In genomic region chr4:155659168-155659567, GRCh38 we compare ENCODE assay signal across 1 cellular context.
TF ChIP-seq lines count a peak whose summit lies in the region.

No MANE protein-coding gene starts in this region.

TF ChIP-seq in GM12878, 131 proteins besides CTCF, POLR2A, EP300 and RAD21:
- TF ChIP-seq STAT1 (conservative IDR thresholded peaks at IDR 0.05) (no peak), IKZF1 (conservative IDR thresholded peaks at IDR 0.05) (peak; percentile 45; the same call in 1 of the 2 replicates), HDAC2 (IDR thresholded peaks at IDR 0.05) (no peak), CBFB (IDR thresholded peaks at IDR 0.05; ENCODE audit: low read depth) (no peak), JUND (IDR thresholded peaks at IDR 0.05; ENCODE audit: low read depth, low read length) (no peak), ESRRA (IDR thresholded peaks at IDR 0.05; ENCODE audit: low read length) (no peak), POLR2AphosphoS5 (IDR thresholded peaks at IDR 0.05; ENCODE audit: low read length) (no peak), MEF2B (IDR thresholded peaks at IDR 0.05; ENCODE audit: partially characterized antibody, poor library complexity, severe bottlenecking) (no peak), RELB (IDR thresholded peaks at IDR 0.05; ENCODE audit: low read depth) (peak; percentile 18; the same call in 1 of the 2 replicates), IKZF2 (IDR thresholded peaks at IDR 0.05) (no peak; a peak in 1 of 4 replicates), TCF7 (IDR thresholded peaks at IDR 0.05; ENCODE audit: borderline replicate concordance) (no peak), SUPT20H (IDR thresholded peaks at IDR 0.05; ENCODE audit: borderline replicate concordance, control insufficient read depth, low read depth, low read length) (no peak)
TF ChIP-seq in GM12878: peak in this region for 2.
